Comparison of ENCODE assay signal across 20 cellular contexts in the genomic region with DNA sequence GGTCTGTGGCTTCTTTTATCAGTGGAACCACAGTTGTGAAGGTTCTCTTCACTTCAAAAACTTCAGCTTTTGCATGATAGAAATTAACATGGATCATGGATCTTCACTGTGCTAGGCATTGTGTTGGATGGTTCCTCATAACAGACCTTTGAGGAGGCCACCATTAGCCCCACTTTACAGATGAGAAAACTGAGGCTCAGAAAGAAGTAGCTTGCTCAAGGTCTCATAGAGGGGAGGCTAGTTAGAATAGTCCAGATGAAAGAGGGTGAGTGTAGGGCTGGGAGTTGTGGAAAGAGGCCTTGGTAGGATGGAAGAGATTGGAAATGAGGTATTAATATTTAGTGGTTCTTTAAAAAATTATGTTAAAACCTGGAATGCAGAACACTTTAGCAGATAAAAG. TPM values are rescaled to one million over a fixed set of nuclear protein-coding genes. Genes with fewer than 3 reads are reported as not detected.
DNase-seq lines count a peak whose midpoint lies in the region; ATAC-seq and TF ChIP-seq lines count a peak whose summit lies in the region.
"Had no signal": no experiment of that assay in that cellular context is flagged by ENCODE, and none has a peak within 500 bp of the region (broad histone marks: within the 10 kb centered on the region; RNA-seq: fewer than 3 reads in every experiment).

No MANE protein-coding gene starts in this region.

- H3K36me3 ChIP-seq in upper lobe of right lung, result no peaks in the 10 kb centered on the region

- H3K9me3 ChIP-seq in upper lobe of right lung, result no peaks in the 10 kb centered on the region
- H3K9me3 ChIP-seq: A549, HAP-1 had no signal

- no peaks in the 10 kb centered on the region for H3K9me3 Mint-ChIP-seq in activated CD8-positive, alpha-beta T cell treated with anti-CD3 and anti-CD28 coated beads, Interleukin-2, amount 10 ng/mL, durations not matched to agents 7 days and 5 days (ENCODE audit: insufficient read depth)
- no peaks in the 10 kb centered on the region for H3K9me3 Mint-ChIP-seq in activated CD8-positive, alpha-beta T cell treated with anti-CD3 and anti-CD28 coated beads for 36 hours
- no peaks in the 10 kb centered on the region for H3K9me3 Mint-ChIP-seq in stimulated activated naive CD8-positive, alpha-beta T cell treated with anti-CD3 and anti-CD28 coated beads, Interleukin-15, Interleukin-2, amounts not matched to agents 100 ng/mL and 50 ng/mL, for 24 hours
- no peaks in the 10 kb centered on the region for H3K9me3 Mint-ChIP-seq in stimulated activated naive CD8-positive, alpha-beta T cell treated with anti-CD3 and anti-CD28 coated beads, Interleukin-15, amount 100 ng/mL, for 72 hours
- H3K9me3 Mint-ChIP-seq in activated T-helper 17 cell treated with anti-CD3 and anti-CD28 coated beads, Interleukin-2, amount 50 U/mL, for 72 hours, result no peaks in the 10 kb centered on the region
- no peaks in the 10 kb centered on the region for H3K9me3 Mint-ChIP-seq in memory B cell
- H3K9me3 Mint-ChIP-seq in activated CD4-positive, alpha-beta T cell treated with anti-CD3 and anti-CD28 coated beads for 36 hours (ENCODE audit: low read depth), result no peaks in the 10 kb centered on the region
- H3K9me3 Mint-ChIP-seq: CD4-positive, alpha-beta memory T cell had no signal

- DNase-seq in activated CD8-positive, alpha-beta T cell treated with anti-CD3 and anti-CD28 coated beads, Interleukin-2, amount 10 ng/mL, durations not matched to agents 7 days and 5 days, result no peak
- no peak for DNase-seq in activated CD8-positive, alpha-beta T cell treated with anti-CD3 and anti-CD28 coated beads for 36 hours
- DNase-seq in stimulated activated naive CD8-positive, alpha-beta T cell treated with anti-CD3 and anti-CD28 coated beads, Interleukin-15, amount 100 ng/mL, for 72 hours, result no peak
- DNase-seq in memory B cell (ENCODE audit: low spot score in 2 of 2) (no peak), upper lobe of right lung (no peak)
- no peak for DNase-seq in activated CD4-positive, alpha-beta T cell treated with anti-CD3 and anti-CD28 coated beads for 36 hours
- DNase-seq: AML-193; CD4-positive, alpha-beta memory T cell; DMS153; DMS79; GF-D8; GM23248; IMR-90 had no signal

- intact Hi-C loops in activated CD8-positive, alpha-beta T cell treated with anti-CD3 and anti-CD28 coated beads for 36 hours (cut with micrococcal nuclease), result no loop called here
- intact Hi-C loops in upper lobe of right lung (cut with DNase I), result no loop called here
- intact Hi-C loops in activated CD4-positive, alpha-beta T cell treated with anti-CD3 and anti-CD28 coated beads for 36 hours (cut with DNase I, micrococcal nuclease), result loop anchor here in 1 of 2 experiments (5.0 kb wide), 3 partner anchors 560 to 1275 kb away; partner anchors contain the start of genes APEX2, RIBC1, RRAGB and SMC1A

- no peak overlapping the region for H3K27ac ChIP-seq in upper lobe of right lung
- H3K27ac ChIP-seq: 22Rv1, A549, C4-2B, GM23248, HL-60 had no signal

- no peak for TF ChIP-seq CTCF in activated CD8-positive, alpha-beta T cell treated with anti-CD3 and anti-CD28 coated beads for 36 hours (IDR thresholded peaks at IDR 0.05)
- no peak for TF ChIP-seq CTCF in upper lobe of right lung (IDR thresholded peaks at IDR 0.05)

- no peaks in the 10 kb centered on the region for H3K27me3 ChIP-seq in upper lobe of right lung

- no peaks in the 10 kb centered on the region for H3K4me1 ChIP-seq in upper lobe of right lung

- no peak overlapping the region for H3K4me3 Mint-ChIP-seq in activated CD8-positive, alpha-beta T cell treated with anti-CD3 and anti-CD28 coated beads, Interleukin-2, amount 10 ng/mL, durations not matched to agents 7 days and 5 days
- no peak overlapping the region for H3K4me3 Mint-ChIP-seq in activated CD8-positive, alpha-beta T cell treated with anti-CD3 and anti-CD28 coated beads for 36 hours
- H3K4me3 Mint-ChIP-seq in stimulated activated naive CD8-positive, alpha-beta T cell treated with anti-CD3 and anti-CD28 coated beads, Interleukin-15, Interleukin-2, amounts not matched to agents 100 ng/mL and 50 ng/mL, for 24 hours, result no peak overlapping the region
- no peak overlapping the region for H3K4me3 Mint-ChIP-seq in stimulated activated naive CD8-positive, alpha-beta T cell treated with anti-CD3 and anti-CD28 coated beads, Interleukin-15, amount 100 ng/mL, for 72 hours
- H3K4me3 Mint-ChIP-seq in activated T-helper 17 cell treated with anti-CD3 and anti-CD28 coated beads, Interleukin-2, amount 50 U/mL, for 72 hours, result peak overlapping the region; percentile 93
- no peak overlapping the region for H3K4me3 Mint-ChIP-seq in memory B cell
- H3K4me3 Mint-ChIP-seq in activated CD4-positive, alpha-beta T cell treated with anti-CD3 and anti-CD28 coated beads for 36 hours, result no peak overlapping the region

- no peak for ATAC-seq in activated CD8-positive, alpha-beta T cell treated with anti-CD3 and anti-CD28 coated beads, Interleukin-2, amount 10 ng/mL, durations not matched to agents 7 days and 5 days
- no peak for ATAC-seq in activated CD8-positive, alpha-beta T cell treated with anti-CD3 and anti-CD28 coated beads for 36 hours
- ATAC-seq in stimulated activated naive CD8-positive, alpha-beta T cell treated with anti-CD3 and anti-CD28 coated beads, Interleukin-15, amount 100 ng/mL, for 72 hours, result no peak
- ATAC-seq in activated T-helper 17 cell treated with anti-CD3 and anti-CD28 coated beads, Interleukin-2, amount 50 U/mL, for 72 hours (replicated peaks), result no peak
- ATAC-seq in memory B cell (ENCODE audit: low read depth) (no peak), upper lobe of right lung (no peak)
- no peak for ATAC-seq in activated CD4-positive, alpha-beta T cell treated with anti-CD3 and anti-CD28 coated beads for 36 hours
- ATAC-seq: A549 had no signal

- H3K27ac Mint-ChIP-seq in activated CD8-positive, alpha-beta T cell treated with anti-CD3 and anti-CD28 coated beads, Interleukin-2, amount 10 ng/mL, durations not matched to agents 7 days and 5 days, result peak overlapping the region; percentile 16
- no peak overlapping the region for H3K27ac Mint-ChIP-seq in activated CD8-positive, alpha-beta T cell treated with anti-CD3 and anti-CD28 coated beads for 36 hours
- peak overlapping the region; percentile 41 for H3K27ac Mint-ChIP-seq in stimulated activated naive CD8-positive, alpha-beta T cell treated with anti-CD3 and anti-CD28 coated beads, Interleukin-15, Interleukin-2, amounts not matched to agents 100 ng/mL and 50 ng/mL, for 24 hours
- peak overlapping the region in 1 of 2 donors; percentile 69 for H3K27ac Mint-ChIP-seq in stimulated activated naive CD8-positive, alpha-beta T cell treated with anti-CD3 and anti-CD28 coated beads, Interleukin-15, amount 100 ng/mL, for 72 hours
- H3K27ac Mint-ChIP-seq in activated T-helper 17 cell treated with anti-CD3 and anti-CD28 coated beads, Interleukin-2, amount 50 U/mL, for 72 hours, result no peak overlapping the region
- peak overlapping the region; percentile 63 for H3K27ac Mint-ChIP-seq in memory B cell
- no peak overlapping the region for H3K27ac Mint-ChIP-seq in activated CD4-positive, alpha-beta T cell treated with anti-CD3 and anti-CD28 coated beads for 36 hours

- H3K27me3 Mint-ChIP-seq in activated CD8-positive, alpha-beta T cell treated with anti-CD3 and anti-CD28 coated beads, Interleukin-2, amount 10 ng/mL, durations not matched to agents 7 days and 5 days (ENCODE audit: low read depth), result no peaks in the 10 kb centered on the region
- H3K27me3 Mint-ChIP-seq in activated CD8-positive, alpha-beta T cell treated with anti-CD3 and anti-CD28 coated beads for 36 hours, result no peaks in the 10 kb centered on the region
- H3K27me3 Mint-ChIP-seq in stimulated activated naive CD8-positive, alpha-beta T cell treated with anti-CD3 and anti-CD28 coated beads, Interleukin-15, Interleukin-2, amounts not matched to agents 100 ng/mL and 50 ng/mL, for 24 hours, result no peaks in the 10 kb centered on the region
- no peaks in the 10 kb centered on the region for H3K27me3 Mint-ChIP-seq in stimulated activated naive CD8-positive, alpha-beta T cell treated with anti-CD3 and anti-CD28 coated beads, Interleukin-15, amount 100 ng/mL, for 72 hours
- H3K27me3 Mint-ChIP-seq in activated T-helper 17 cell treated with anti-CD3 and anti-CD28 coated beads, Interleukin-2, amount 50 U/mL, for 72 hours, result no peaks in the 10 kb centered on the region
- no peaks in the 10 kb centered on the region for H3K27me3 Mint-ChIP-seq in memory B cell
- no peaks in the 10 kb centered on the region for H3K27me3 Mint-ChIP-seq in activated CD4-positive, alpha-beta T cell treated with anti-CD3 and anti-CD28 coated beads for 36 hours
- H3K27me3 Mint-ChIP-seq: CD4-positive, alpha-beta memory T cell had no signal

- H3K36me3 Mint-ChIP-seq in activated CD8-positive, alpha-beta T cell treated with anti-CD3 and anti-CD28 coated beads, Interleukin-2, amount 10 ng/mL, durations not matched to agents 7 days and 5 days (ENCODE audit: low read depth), result peaks cover 20% of the 10 kb centered on the region
- peaks cover 22% of the 10 kb centered on the region for H3K36me3 Mint-ChIP-seq in activated CD8-positive, alpha-beta T cell treated with anti-CD3 and anti-CD28 coated beads for 36 hours (ENCODE audit: low read depth)
- peaks cover 19% of the 10 kb centered on the region for H3K36me3 Mint-ChIP-seq in stimulated activated naive CD8-positive, alpha-beta T cell treated with anti-CD3 and anti-CD28 coated beads, Interleukin-15, Interleukin-2, amounts not matched to agents 100 ng/mL and 50 ng/mL, for 24 hours (ENCODE audit: low read depth)
- H3K36me3 Mint-ChIP-seq in activated T-helper 17 cell treated with anti-CD3 and anti-CD28 coated beads, Interleukin-2, amount 50 U/mL, for 72 hours (ENCODE audit: low read depth), result peaks cover 56% of the 10 kb centered on the region
- peaks cover 17% of the 10 kb centered on the region for H3K36me3 Mint-ChIP-seq in memory B cell
- H3K36me3 Mint-ChIP-seq in activated CD4-positive, alpha-beta T cell treated with anti-CD3 and anti-CD28 coated beads for 36 hours (ENCODE audit: low read depth), result peaks cover 22% of the 10 kb centered on the region

- CTCF ChIA-PET in activated CD8-positive, alpha-beta T cell treated with anti-CD3 and anti-CD28 coated beads, Interleukin-2, amount 10 ng/mL, durations not matched to agents 7 days and 5 days (lab: Charles Lee), result no interaction called here
- CTCF ChIA-PET in activated CD8-positive, alpha-beta T cell treated with anti-CD3 and anti-CD28 coated beads for 36 hours (lab: Charles Lee), result no interaction called here
- CTCF ChIA-PET in activated CD4-positive, alpha-beta T cell treated with anti-CD3 and anti-CD28 coated beads for 36 hours (lab: Charles Lee), result no interaction called here

- POLR2A ChIA-PET in activated CD8-positive, alpha-beta T cell treated with anti-CD3 and anti-CD28 coated beads, Interleukin-2, amount 10 ng/mL, durations not matched to agents 7 days and 5 days (lab: Charles Lee), result no interaction called here
- POLR2A ChIA-PET in activated CD8-positive, alpha-beta T cell treated with anti-CD3 and anti-CD28 coated beads for 36 hours (lab: Charles Lee), result no interaction called here
- POLR2A ChIA-PET in activated CD4-positive, alpha-beta T cell treated with anti-CD3 and anti-CD28 coated beads for 36 hours (lab: Charles Lee), result no interaction called here

- H3K4me1 Mint-ChIP-seq in activated CD8-positive, alpha-beta T cell treated with anti-CD3 and anti-CD28 coated beads, Interleukin-2, amount 10 ng/mL, durations not matched to agents 7 days and 5 days (ENCODE audit: low read depth), result peaks cover 22% of the 10 kb centered on the region
- peaks cover 24% of the 10 kb centered on the region for H3K4me1 Mint-ChIP-seq in activated CD8-positive, alpha-beta T cell treated with anti-CD3 and anti-CD28 coated beads for 36 hours (ENCODE audit: low read depth)
- H3K4me1 Mint-ChIP-seq in stimulated activated naive CD8-positive, alpha-beta T cell treated with anti-CD3 and anti-CD28 coated beads, Interleukin-15, Interleukin-2, amounts not matched to agents 100 ng/mL and 50 ng/mL, for 24 hours (ENCODE audit: low read depth), result peaks cover 23% of the 10 kb centered on the region
- peaks cover 32% of the 10 kb centered on the region for H3K4me1 Mint-ChIP-seq in stimulated activated naive CD8-positive, alpha-beta T cell treated with anti-CD3 and anti-CD28 coated beads, Interleukin-15, amount 100 ng/mL, for 72 hours
- peaks cover 10% of the 10 kb centered on the region for H3K4me1 Mint-ChIP-seq in activated T-helper 17 cell treated with anti-CD3 and anti-CD28 coated beads, Interleukin-2, amount 50 U/mL, for 72 hours
- H3K4me1 Mint-ChIP-seq in memory B cell, result peaks cover 20% of the 10 kb centered on the region
- peaks cover 18% of the 10 kb centered on the region for H3K4me1 Mint-ChIP-seq in activated CD4-positive, alpha-beta T cell treated with anti-CD3 and anti-CD28 coated beads for 36 hours

- H3K4me3 ChIP-seq in upper lobe of right lung, result no peak overlapping the region
- H3K4me3 ChIP-seq: A549, GM23248, HAP-1 had no signal

RNA-seq across cellular contexts. Expression of gene TSR2, which starts 2.6 kb away (rescaled TPM):
- total RNA-seq in activated CD8-positive, alpha-beta T cell treated with anti-CD3 and anti-CD28 coated beads, Interleukin-2, amount 10 ng/mL, durations not matched to agents 7 days and 5 days, result 10 to 100 TPM; 31.4 to 31.5 TPM
- total RNA-seq in activated CD8-positive, alpha-beta T cell treated with anti-CD3 and anti-CD28 coated beads for 36 hours, result 10 to 100 TPM; 31.2 to 32.5 TPM
- 10 to 100 TPM; 27.5 to 38.7 TPM for total RNA-seq in activated T-helper 17 cell treated with anti-CD3 and anti-CD28 coated beads, Interleukin-2, amount 50 U/mL, for 72 hours
- total RNA-seq in upper lobe of right lung, result 38.4 TPM
- 10 to 100 TPM; 31.0 to 34.1 TPM for total RNA-seq in activated CD4-positive, alpha-beta T cell treated with anti-CD3 and anti-CD28 coated beads for 36 hours

RNA-seq across cellular contexts. Expression of gene FGD1, which starts 53.2 kb away (rescaled TPM):
- not detected for total RNA-seq in activated CD8-positive, alpha-beta T cell treated with anti-CD3 and anti-CD28 coated beads, Interleukin-2, amount 10 ng/mL, durations not matched to agents 7 days and 5 days
- under 1 TPM; 0.07 TPM for total RNA-seq in activated CD8-positive, alpha-beta T cell treated with anti-CD3 and anti-CD28 coated beads for 36 hours
- under 1 TPM in 1 of 2 donors, not detected in 1; 0.24 TPM for total RNA-seq in activated T-helper 17 cell treated with anti-CD3 and anti-CD28 coated beads, Interleukin-2, amount 50 U/mL, for 72 hours
- 3.7 TPM for total RNA-seq in upper lobe of right lung
- under 1 TPM; 0.18 to 0.28 TPM for total RNA-seq in activated CD4-positive, alpha-beta T cell treated with anti-CD3 and anti-CD28 coated beads for 36 hours

Comparison
In these comparisons a context has a peak if more than half of its experiments do, and no peak if none do; other contexts are left out.
1. H3K27ac Mint-ChIP-seq: peak in activated CD8-positive, alpha-beta T cell treated with anti-CD3 and anti-CD28 coated beads, Interleukin-2, amount 10 ng/mL, durations not matched to agents 7 days and 5 days (single experiment), stimulated activated naive CD8-positive, alpha-beta T cell treated with anti-CD3 and anti-CD28 coated beads, Interleukin-15, Interleukin-2, amounts not matched to agents 100 ng/mL and 50 ng/mL, for 24 hours (single experiment) and memory B cell (single experiment); none in activated CD8-positive, alpha-beta T cell treated with anti-CD3 and anti-CD28 coated beads for 36 hours (single experiment), activated T-helper 17 cell treated with anti-CD3 and anti-CD28 coated beads, Interleukin-2, amount 50 U/mL, for 72 hours (single experiment) and activated CD4-positive, alpha-beta T cell treated with anti-CD3 and anti-CD28 coated beads for 36 hours (single experiment).